11 cellular contexts compared by ENCODE assay signal in genomic region chr15:32838820-32839219, GRCh38.
A peak's percentile ranks its signal among the peaks of the same experiment; 100 is the strongest.
DNase-seq lines count a peak whose midpoint lies in the region; ATAC-seq, FAIRE-seq and TF ChIP-seq lines count a peak whose summit lies in the region.
"Had no signal": no experiment of that assay in that cellular context is flagged by ENCODE, and none has a peak within 500 bp of the region (broad histone marks: within the 10 kb centered on the region; RNA-seq: fewer than 3 reads in every experiment).

No MANE protein-coding gene starts in this region.

- BruUV-seq in A673 (replicated peaks; lab: Mats Ljungman, UMichigan) (no TSS peak), Caco-2 (replicated peaks; lab: Mats Ljungman, UMichigan) (no TSS peak)

- ATAC-seq in lung (ENCODE audit: insufficient read depth, low FRiP score) (peak; percentile 38), GM21381 (IDR thresholded peaks at IDR 0.05; ENCODE audit: unreplicated experiment) (no peak)
- ATAC-seq: natural killer cell treated with Interleukin-12 subunit alpha and Interleukin-12 subunit beta and Interleukin-15 and Interleukin-18, amount 100 ng/mL, for 72 hours had no signal

- no peaks in the 10 kb centered on the region for H3K27me3 ChIP-seq in lung (ENCODE audit: control insufficient read depth, insufficient read depth)
- H3K27me3 ChIP-seq in A673 (replicated peaks; ENCODE audit: insufficient read depth, low read depth, low read length, poor library complexity) = peaks cover 18% of the 10 kb centered on the region
- H3K27me3 ChIP-seq in Caco-2 (replicated peaks; ENCODE audit: control insufficient read depth, insufficient read depth, low read length) = no peaks in the 10 kb centered on the region

- CTCF ChIA-PET in A673 (lab: Charles Lee) (no interaction called here), Caco-2 (lab: Charles Lee) (interaction anchor here (1.4 kb wide), 1 partner anchor 98 kb away, joined by 3 read pairs; no protein-coding TSS in a partner anchor)

- H3K4me3 ChIP-seq in AG10803 (ENCODE audit: low read length) = peak overlapping the region; percentile 69
- H3K4me3 ChIP-seq in lung = no peak overlapping the region
- no peak overlapping the region for H3K4me3 ChIP-seq in A673 (ENCODE audit: low read depth, low read length, poor library complexity, severe bottlenecking)
- no peak overlapping the region for H3K4me3 ChIP-seq in Caco-2 (ENCODE audit: low read depth, low read length)

- peaks cover 0 to 2% of the 10 kb centered on the region in 2 donors for H3K9me3 ChIP-seq in lung (ENCODE audit: control insufficient read depth in 2 of 2, insufficient read depth in 1 of 2, low read length in 1 of 2)
- no peaks in the 10 kb centered on the region for H3K9me3 ChIP-seq in A673 (ENCODE audit: low read depth, low read length, poor library complexity, severe bottlenecking)
- H3K9me3 ChIP-seq in Caco-2 = no peaks in the 10 kb centered on the region

- H3K4me1 Mint-ChIP-seq in brain = peaks cover 19% of the 10 kb centered on the region
- H3K4me1 Mint-ChIP-seq in Caco-2 (ENCODE audit: low read depth, unreplicated experiment) = no peaks in the 10 kb centered on the region

- H3K27ac Mint-ChIP-seq in brain = peak overlapping the region in 3 of 5 experiments; percentile 24 to 41 (median 34)
- no peak overlapping the region for H3K27ac Mint-ChIP-seq in Caco-2 (ENCODE audit: unreplicated experiment)
- H3K27ac Mint-ChIP-seq: natural killer cell treated with Interleukin-12 subunit alpha and Interleukin-12 subunit beta and Interleukin-15 and Interleukin-18, amount 100 ng/mL, for 72 hours had no signal

- H3K27ac ChIP-seq in lung (ENCODE audit: low read depth in 1 of 2, low read length in 1 of 2) = no peak overlapping the region
- H3K27ac ChIP-seq in A673 (ENCODE audit: low read depth, low read length, poor library complexity, severe bottlenecking) = no peak overlapping the region

- intact Hi-C loops in A673 (cut with micrococcal nuclease; ENCODE audit: unreplicated experiment) (no loop called here), Caco-2 (cut with micrococcal nuclease; ENCODE audit: unreplicated experiment) (no loop called here)

- POLR2A ChIA-PET in A673 (lab: Charles Lee; ENCODE audit: low non-redundant PET) (no interaction called here), Caco-2 (lab: Charles Lee) (no interaction called here)

- H3K27me3 Mint-ChIP-seq in brain (peaks cover 4% of the 10 kb centered on the region), Caco-2 (ENCODE audit: insufficient read depth, unreplicated experiment) (peaks cover 16% of the 10 kb centered on the region)

- no peak for FAIRE-seq in GM19239 (lab: Jason Lieb, UNC)
- FAIRE-seq: endometrium had no signal

- WGBS in lung, 2 donors = 58 to 70% methylated on average over 8 of the region's 8 CpGs

- no peaks in the 10 kb centered on the region for H3K4me1 ChIP-seq in lung (ENCODE audit: control insufficient read depth in 2 of 2, insufficient read depth in 2 of 2, low read length in 2 of 2)
- H3K4me1 ChIP-seq in A673 (ENCODE audit: insufficient read depth, low read length, poor library complexity, severe bottlenecking) = peaks cover 6% of the 10 kb centered on the region
- H3K4me1 ChIP-seq in Caco-2 = no peaks in the 10 kb centered on the region

- no peaks in the 10 kb centered on the region for H3K36me3 Mint-ChIP-seq in brain
- H3K36me3 Mint-ChIP-seq in Caco-2 (ENCODE audit: insufficient read depth, unreplicated experiment) = no peaks in the 10 kb centered on the region
- H3K36me3 Mint-ChIP-seq: natural killer cell treated with Interleukin-12 subunit alpha and Interleukin-12 subunit beta and Interleukin-15 and Interleukin-18, amount 100 ng/mL, for 72 hours had no signal

- H3K36me3 ChIP-seq in lung (ENCODE audit: control insufficient read depth in 2 of 2, insufficient read depth in 2 of 2, low read length in 2 of 2) (no peaks in the 10 kb centered on the region), A673 (ENCODE audit: insufficient read depth, low read length, poor library complexity, severe bottlenecking) (no peaks in the 10 kb centered on the region), Caco-2 (ENCODE audit: control insufficient read depth, insufficient read depth, low read length) (no peaks in the 10 kb centered on the region)

- no peak for TF ChIP-seq CTCF in AG10803 (conservative IDR thresholded peaks at IDR 0.05; ENCODE audit: low read length)
- TF ChIP-seq CTCF in brain (conservative IDR thresholded peaks at IDR 0.05) = no peak
- no peak for TF ChIP-seq CTCF in lung (IDR thresholded peaks at IDR 0.05; ENCODE audit: control extremely low read depth, extremely low read depth)
- TF ChIP-seq CTCF in A673 (conservative IDR thresholded peaks at IDR 0.05; ENCODE audit: low read depth, low read length) = no peak
- TF ChIP-seq CTCF in Caco-2 (IDR thresholded peaks at IDR 0.05; ENCODE audit: insufficient read depth in 1 of 2, low read depth in 1 of 2, low read length in 1 of 2, severe bottlenecking in 1 of 2, unreplicated experiment in 1 of 2) = no peak

- H3K4me3 Mint-ChIP-seq in brain (no peak overlapping the region), Caco-2 (ENCODE audit: unreplicated experiment) (no peak overlapping the region)
- H3K4me3 Mint-ChIP-seq: natural killer cell treated with Interleukin-12 subunit alpha and Interleukin-12 subunit beta and Interleukin-15 and Interleukin-18, amount 100 ng/mL, for 72 hours had no signal

- DNase-seq in AG10803 (ENCODE audit: low read depth) = peak; percentile 99
- peak; percentile 62 to 86 for DNase-seq in NCI-H2081 (lab: John Stamatoyannopoulos, UW)
- DNase-seq in lung (ENCODE audit: low spot score) = peak; percentile 30
- DNase-seq in A673 (ENCODE audit: low spot score) = no peak
- DNase-seq in GM19239 (ENCODE audit: insufficient read length, low spot score) = no peak
- no peak for DNase-seq in Caco-2
- DNase-seq: activated CD8-positive, alpha-beta memory T cell treated with anti-CD3 and anti-CD28 coated beads, Interleukin-2, amount 50 U/mL, for 4 hours had no signal

- peaks cover 0 to 4% (median 0%) of the 10 kb centered on the region in 5 experiments for H3K9me3 Mint-ChIP-seq in brain
- H3K9me3 Mint-ChIP-seq in Caco-2 (ENCODE audit: unreplicated experiment) = no peaks in the 10 kb centered on the region
- H3K9me3 Mint-ChIP-seq: natural killer cell treated with Interleukin-12 subunit alpha and Interleukin-12 subunit beta and Interleukin-15 and Interleukin-18, amount 100 ng/mL, for 72 hours had no signal

Comparison
In these comparisons a context has a peak if more than half of its experiments do, and no peak if none do; other contexts are left out.
1. DNase-seq: peak in AG10803 (single experiment), NCI-H2081 (2 of 2) and lung (single experiment); none in A673 (single experiment), GM19239 (single experiment) and Caco-2 (0 of 2).